In the genomic region with DNA sequence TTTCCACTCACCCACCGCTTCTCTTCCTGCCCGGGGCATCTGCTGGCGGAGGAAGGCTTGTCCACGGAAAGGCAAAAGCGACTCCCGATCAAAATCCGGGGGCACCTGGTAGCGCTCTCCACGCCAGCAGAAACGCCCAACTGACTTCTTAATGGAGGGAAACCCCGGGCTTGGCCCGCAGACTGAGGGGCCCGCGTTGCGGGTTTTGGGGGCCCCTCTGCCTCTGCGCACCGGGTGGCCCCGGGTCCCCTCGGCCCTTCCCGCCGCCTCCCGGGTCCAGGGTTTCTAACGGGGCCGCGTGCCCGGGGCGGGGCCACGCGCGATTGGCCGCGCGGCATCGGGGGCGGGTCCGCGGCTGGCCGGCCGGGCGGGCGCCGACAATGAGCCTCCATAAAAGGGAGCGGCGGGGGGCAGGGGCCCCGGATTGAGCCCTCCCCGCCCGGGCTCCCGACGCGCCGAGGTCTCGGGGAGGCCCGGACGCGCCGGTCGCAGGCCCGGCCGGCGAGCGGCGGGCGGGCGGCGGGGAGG, we compare ENCODE assay signal across 1 cellular context.
A peak's percentile ranks its signal among the peaks of the same experiment; 100 is the strongest.
TF ChIP-seq lines count a peak whose summit lies in the region.

Gene SPINDOC, plus strand, starts transcription at position 422 of the 528 bp plus-strand sequence. CDS start 231 bp downstream, outside the sequence.

TF ChIP-seq in HepG2, 621 proteins besides CTCF, POLR2A, EP300 and RAD21 (continued from another document and continues in another):
- TF ChIP-seq, protein P1, sequence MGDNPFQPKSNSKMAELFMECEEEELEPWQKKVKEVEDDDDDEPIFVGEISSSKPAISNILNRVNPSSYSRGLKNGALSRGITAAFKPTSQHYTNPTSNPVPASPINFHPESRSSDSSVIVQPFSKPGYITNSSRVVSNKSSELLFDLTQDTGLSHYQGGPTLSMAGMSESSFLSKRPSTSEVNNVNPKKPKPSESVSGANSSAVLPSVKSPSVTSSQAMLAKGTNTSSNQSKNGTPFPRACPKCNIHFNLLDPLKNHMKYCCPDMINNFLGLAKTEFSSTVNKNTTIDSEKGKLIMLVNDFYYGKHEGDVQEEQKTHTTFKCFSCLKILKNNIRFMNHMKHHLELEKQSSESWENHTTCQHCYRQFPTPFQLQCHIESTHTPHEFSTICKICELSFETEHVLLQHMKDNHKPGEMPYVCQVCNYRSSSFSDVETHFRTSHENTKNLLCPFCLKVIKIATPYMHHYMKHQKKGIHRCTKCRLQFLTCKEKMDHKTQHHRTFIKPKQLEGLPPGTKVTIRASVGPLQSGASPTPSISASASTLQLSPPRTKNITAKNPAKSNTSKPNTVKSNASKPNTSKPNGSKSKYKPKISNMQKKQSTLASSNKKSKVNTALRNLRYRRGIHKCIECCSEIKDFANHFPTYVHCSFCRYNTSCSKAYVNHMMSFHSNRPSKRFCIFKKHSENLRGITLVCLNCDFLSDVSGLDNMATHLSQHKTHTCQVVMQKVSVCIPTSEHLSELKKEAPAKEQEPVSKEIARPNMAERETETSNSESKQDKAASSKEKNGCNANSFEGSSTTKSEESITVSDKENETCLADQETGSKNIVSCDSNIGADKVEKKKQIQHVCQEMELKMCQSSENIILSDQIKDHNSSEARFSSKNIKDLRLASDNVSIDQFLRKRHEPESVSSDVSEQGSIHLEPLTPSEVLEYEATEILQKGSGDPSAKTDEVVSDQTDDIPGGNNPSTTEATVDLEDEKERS (CRISPR knock-in tag; IDR thresholded peaks at IDR 0.05): no peak
- TF ChIP-seq, protein P2, sequence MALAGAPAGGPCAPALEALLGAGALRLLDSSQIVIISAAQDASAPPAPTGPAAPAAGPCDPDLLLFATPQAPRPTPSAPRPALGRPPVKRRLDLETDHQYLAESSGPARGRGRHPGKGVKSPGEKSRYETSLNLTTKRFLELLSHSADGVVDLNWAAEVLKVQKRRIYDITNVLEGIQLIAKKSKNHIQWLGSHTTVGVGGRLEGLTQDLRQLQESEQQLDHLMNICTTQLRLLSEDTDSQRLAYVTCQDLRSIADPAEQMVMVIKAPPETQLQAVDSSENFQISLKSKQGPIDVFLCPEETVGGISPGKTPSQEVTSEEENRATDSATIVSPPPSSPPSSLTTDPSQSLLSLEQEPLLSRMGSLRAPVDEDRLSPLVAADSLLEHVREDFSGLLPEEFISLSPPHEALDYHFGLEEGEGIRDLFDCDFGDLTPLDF (CRISPR knock-in tag; IDR thresholded peaks at IDR 0.05): peak; percentile 55; the same call in 1 of the 2 replicates
- TF ChIP-seq SALL2 (CRISPR knock-in tag; IDR thresholded peaks at IDR 0.05): peak; percentile 40; the same call in 1 of the 2 replicates
- no peak for TF ChIP-seq NFAT5 (CRISPR knock-in tag; IDR thresholded peaks at IDR 0.05)
- no peak for TF ChIP-seq CBX2 (IDR thresholded peaks at IDR 0.05; ENCODE audit: low read depth, low read length)
- no peak for TF ChIP-seq CBX2 (CRISPR knock-in tag; IDR thresholded peaks at IDR 0.05; ENCODE audit: low read depth)
- TF ChIP-seq ZNF766 (CRISPR knock-in tag; IDR thresholded peaks at IDR 0.05; ENCODE audit: borderline replicate concordance): no peak
- no peak for TF ChIP-seq ZNF546 (CRISPR knock-in tag; conservative IDR thresholded peaks at IDR 0.05)
- TF ChIP-seq ZNF432 (CRISPR knock-in tag; IDR thresholded peaks at IDR 0.05; ENCODE audit: borderline replicate concordance): no peak
- TF ChIP-seq ZHX1 (CRISPR knock-in tag; IDR thresholded peaks at IDR 0.05; ENCODE audit: low read depth): no peak
- TF ChIP-seq YY1 (IDR thresholded peaks at IDR 0.05; ENCODE audit: insufficient read depth, insufficient replicate concordance, low read depth, low read length): peak; percentile 23
- no peak for TF ChIP-seq ZNF564 (CRISPR knock-in tag; IDR thresholded peaks at IDR 0.05)
- no peak for TF ChIP-seq ZNF572 (CRISPR knock-in tag; IDR thresholded peaks at IDR 0.05)
- no peak for TF ChIP-seq CAMTA2 (CRISPR knock-in tag; IDR thresholded peaks at IDR 0.05; ENCODE audit: borderline replicate concordance)
- TF ChIP-seq KDM2A (CRISPR knock-in tag; IDR thresholded peaks at IDR 0.05; ENCODE audit: borderline replicate concordance, low read depth): peak; percentile 8; the same call in 1 of the 2 replicates
- TF ChIP-seq, protein P3, sequence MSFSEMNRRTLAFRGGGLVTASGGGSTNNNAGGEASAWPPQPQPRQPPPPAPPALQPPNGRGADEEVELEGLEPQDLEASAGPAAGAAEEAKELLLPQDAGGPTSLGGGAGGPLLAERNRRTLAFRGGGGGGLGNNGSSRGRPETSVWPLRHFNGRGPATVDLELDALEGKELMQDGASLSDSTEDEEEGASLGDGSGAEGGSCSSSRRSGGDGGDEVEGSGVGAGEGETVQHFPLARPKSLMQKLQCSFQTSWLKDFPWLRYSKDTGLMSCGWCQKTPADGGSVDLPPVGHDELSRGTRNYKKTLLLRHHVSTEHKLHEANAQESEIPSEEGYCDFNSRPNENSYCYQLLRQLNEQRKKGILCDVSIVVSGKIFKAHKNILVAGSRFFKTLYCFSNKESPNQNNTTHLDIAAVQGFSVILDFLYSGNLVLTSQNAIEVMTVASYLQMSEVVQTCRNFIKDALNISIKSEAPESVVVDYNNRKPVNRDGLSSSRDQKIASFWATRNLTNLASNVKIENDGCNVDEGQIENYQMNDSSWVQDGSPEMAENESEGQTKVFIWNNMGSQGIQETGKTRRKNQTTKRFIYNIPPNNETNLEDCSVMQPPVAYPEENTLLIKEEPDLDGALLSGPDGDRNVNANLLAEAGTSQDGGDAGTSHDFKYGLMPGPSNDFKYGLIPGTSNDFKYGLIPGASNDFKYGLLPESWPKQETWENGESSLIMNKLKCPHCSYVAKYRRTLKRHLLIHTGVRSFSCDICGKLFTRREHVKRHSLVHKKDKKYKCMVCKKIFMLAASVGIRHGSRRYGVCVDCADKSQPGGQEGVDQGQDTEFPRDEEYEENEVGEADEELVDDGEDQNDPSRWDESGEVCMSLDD (CRISPR knock-in tag; IDR thresholded peaks at IDR 0.05; ENCODE audit: borderline replicate concordance): peak; percentile 92
- TF ChIP-seq ZFY (CRISPR knock-in tag; IDR thresholded peaks at IDR 0.05): no peak
- TF ChIP-seq PCBP2 (optimal IDR thresholded peaks at IDR 0.05; ENCODE audit: low read depth, low read length, poor library complexity, severe bottlenecking): no peak
- TF ChIP-seq, protein P4, sequence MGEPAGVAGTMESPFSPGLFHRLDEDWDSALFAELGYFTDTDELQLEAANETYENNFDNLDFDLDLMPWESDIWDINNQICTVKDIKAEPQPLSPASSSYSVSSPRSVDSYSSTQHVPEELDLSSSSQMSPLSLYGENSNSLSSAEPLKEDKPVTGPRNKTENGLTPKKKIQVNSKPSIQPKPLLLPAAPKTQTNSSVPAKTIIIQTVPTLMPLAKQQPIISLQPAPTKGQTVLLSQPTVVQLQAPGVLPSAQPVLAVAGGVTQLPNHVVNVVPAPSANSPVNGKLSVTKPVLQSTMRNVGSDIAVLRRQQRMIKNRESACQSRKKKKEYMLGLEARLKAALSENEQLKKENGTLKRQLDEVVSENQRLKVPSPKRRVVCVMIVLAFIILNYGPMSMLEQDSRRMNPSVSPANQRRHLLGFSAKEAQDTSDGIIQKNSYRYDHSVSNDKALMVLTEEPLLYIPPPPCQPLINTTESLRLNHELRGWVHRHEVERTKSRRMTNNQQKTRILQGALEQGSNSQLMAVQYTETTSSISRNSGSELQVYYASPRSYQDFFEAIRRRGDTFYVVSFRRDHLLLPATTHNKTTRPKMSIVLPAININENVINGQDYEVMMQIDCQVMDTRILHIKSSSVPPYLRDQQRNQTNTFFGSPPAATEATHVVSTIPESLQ (CRISPR knock-in tag; conservative IDR thresholded peaks at IDR 0.05): no peak
- TF ChIP-seq BRD4 (CRISPR knock-in tag; IDR thresholded peaks at IDR 0.05): no peak
- TF ChIP-seq NFIB (CRISPR knock-in tag; IDR thresholded peaks at IDR 0.05; ENCODE audit: borderline replicate concordance): no peak
- no peak for TF ChIP-seq ZKSCAN1 (IDR thresholded peaks at IDR 0.05; ENCODE audit: low read length)
- TF ChIP-seq, protein P5, sequence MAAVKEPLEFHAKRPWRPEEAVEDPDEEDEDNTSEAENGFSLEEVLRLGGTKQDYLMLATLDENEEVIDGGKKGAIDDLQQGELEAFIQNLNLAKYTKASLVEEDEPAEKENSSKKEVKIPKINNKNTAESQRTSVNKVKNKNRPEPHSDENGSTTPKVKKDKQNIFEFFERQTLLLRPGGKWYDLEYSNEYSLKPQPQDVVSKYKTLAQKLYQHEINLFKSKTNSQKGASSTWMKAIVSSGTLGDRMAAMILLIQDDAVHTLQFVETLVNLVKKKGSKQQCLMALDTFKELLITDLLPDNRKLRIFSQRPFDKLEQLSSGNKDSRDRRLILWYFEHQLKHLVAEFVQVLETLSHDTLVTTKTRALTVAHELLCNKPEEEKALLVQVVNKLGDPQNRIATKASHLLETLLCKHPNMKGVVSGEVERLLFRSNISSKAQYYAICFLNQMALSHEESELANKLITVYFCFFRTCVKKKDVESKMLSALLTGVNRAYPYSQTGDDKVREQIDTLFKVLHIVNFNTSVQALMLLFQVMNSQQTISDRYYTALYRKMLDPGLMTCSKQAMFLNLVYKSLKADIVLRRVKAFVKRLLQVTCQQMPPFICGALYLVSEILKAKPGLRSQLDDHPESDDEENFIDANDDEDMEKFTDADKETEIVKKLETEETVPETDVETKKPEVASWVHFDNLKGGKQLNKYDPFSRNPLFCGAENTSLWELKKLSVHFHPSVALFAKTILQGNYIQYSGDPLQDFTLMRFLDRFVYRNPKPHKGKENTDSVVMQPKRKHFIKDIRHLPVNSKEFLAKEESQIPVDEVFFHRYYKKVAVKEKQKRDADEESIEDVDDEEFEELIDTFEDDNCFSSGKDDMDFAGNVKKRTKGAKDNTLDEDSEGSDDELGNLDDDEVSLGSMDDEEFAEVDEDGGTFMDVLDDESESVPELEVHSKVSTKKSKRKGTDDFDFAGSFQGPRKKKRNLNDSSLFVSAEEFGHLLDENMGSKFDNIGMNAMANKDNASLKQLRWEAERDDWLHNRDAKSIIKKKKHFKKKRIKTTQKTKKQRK (IDR thresholded peaks at IDR 0.05; ENCODE audit: low read length): no peak
- TF ChIP-seq HNF4G (IDR thresholded peaks at IDR 0.05; ENCODE audit: borderline replicate concordance, low read depth, low read length): no peak
- no peak for TF ChIP-seq HNF4G (CRISPR knock-in tag; IDR thresholded peaks at IDR 0.05; ENCODE audit: borderline replicate concordance, low read depth)
- TF ChIP-seq JDP2 (CRISPR knock-in tag; IDR thresholded peaks at IDR 0.05; ENCODE audit: borderline replicate concordance): no peak
- TF ChIP-seq ZNF10 (CRISPR knock-in tag; IDR thresholded peaks at IDR 0.05; ENCODE audit: borderline replicate concordance, low read depth): no peak
